ENCODE assay signal across 28 cellular contexts in the genomic region with DNA sequence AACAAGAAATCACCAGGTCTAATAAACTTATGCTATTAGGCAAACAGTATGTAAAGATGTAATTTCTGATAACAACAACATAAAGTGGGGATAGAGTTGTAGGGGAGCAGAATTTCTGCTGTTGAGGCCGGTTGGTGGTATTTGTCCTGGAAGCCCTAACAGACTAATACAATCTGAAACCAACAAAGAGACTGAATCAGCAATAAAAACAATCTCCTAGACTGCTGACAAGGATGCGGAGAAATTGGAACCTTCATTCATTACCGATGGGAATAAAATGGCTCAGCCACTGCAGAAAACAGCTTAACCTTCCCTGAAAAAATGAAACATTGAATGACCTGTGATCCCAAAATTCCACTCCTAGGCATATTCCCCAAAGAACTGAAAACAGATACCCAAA.
"Had no signal": no experiment of that assay in that cellular context is flagged by ENCODE, and none has a peak within 500 bp of the region (broad histone marks: within the 10 kb centered on the region; RNA-seq: fewer than 3 reads in every experiment).

No MANE protein-coding gene starts in this region.

- FAIRE-seq: urothelium cell line had no signal

- H3K27me3 ChIP-seq: suprapubic skin, testis, thyroid gland, tibial artery, tibial nerve, transverse colon, upper lobe of left lung, upper lobe of right lung, uterus, vagina had no signal

- H3K27ac Mint-ChIP-seq: stimulated activated effector memory CD8-positive, alpha-beta T cell treated with anti-CD3 and anti-CD28 coated beads, Interleukin-12 subunit alpha, Interleukin-12 subunit beta, amount 100 ng/mL, for 72 hours; stimulated activated memory B cell treated with anti-CD40 and anti-IgM and Interleukin-4, amounts not matched to agents 10 μg/mL and 1 μg/mL and 100 μg/mL, for 72 hours; stimulated activated naive B cell treated with anti-CD40 and anti-IgM and Interleukin-4, amounts not matched to agents 10 μg/mL and 1 μg/mL and 100 μg/mL, for 72 hours; stimulated activated naive CD8-positive, alpha-beta T cell treated with anti-CD3 and anti-CD28 coated beads, Interleukin-15, amount 100 ng/mL, for 72 hours; stimulated activated naive CD8-positive, alpha-beta T cell treated with anti-CD3 and anti-CD28 coated beads, Interleukin-15, Interleukin-2, amounts not matched to agents 100 ng/mL and 50 ng/mL, for 24 hours; type B pancreatic cell had no signal

- H3K27ac ChIP-seq: stomach, suprapubic skin, testis, thoracic aorta, thyroid gland, tibial artery, tibial nerve, transverse colon, upper lobe of left lung, upper lobe of right lung, uterus, vagina had no signal

- H3K4me3 Mint-ChIP-seq: stimulated activated effector memory CD8-positive, alpha-beta T cell treated with anti-CD3 and anti-CD28 coated beads, Interleukin-12 subunit alpha, Interleukin-12 subunit beta, amount 100 ng/mL, for 72 hours; stimulated activated memory B cell treated with anti-CD40 and anti-IgM and Interleukin-4, amounts not matched to agents 10 μg/mL and 1 μg/mL and 100 μg/mL, for 72 hours; stimulated activated naive B cell treated with anti-CD40 and anti-IgM and Interleukin-4, amounts not matched to agents 10 μg/mL and 1 μg/mL and 100 μg/mL, for 72 hours; stimulated activated naive CD8-positive, alpha-beta T cell treated with anti-CD3 and anti-CD28 coated beads, Interleukin-15, amount 100 ng/mL, for 72 hours; stimulated activated naive CD8-positive, alpha-beta T cell treated with anti-CD3 and anti-CD28 coated beads, Interleukin-15, Interleukin-2, amounts not matched to agents 100 ng/mL and 50 ng/mL, for 24 hours; type B pancreatic cell had no signal

- H3K4me3 ChIP-seq: stomach, suprapubic skin, testis, thoracic aorta, thyroid gland, tibial artery, tibial nerve, transverse colon, upper lobe of left lung, upper lobe of right lung, uterus, vagina had no signal

- H3K4me1 ChIP-seq: stomach, suprapubic skin, testis, thyroid gland, tibial artery, tibial nerve, transverse colon, upper lobe of left lung, upper lobe of right lung, uterus, vagina had no signal

- H3K4me1 Mint-ChIP-seq: stimulated activated memory B cell treated with anti-CD40 and anti-IgM and Interleukin-4, amounts not matched to agents 10 μg/mL and 1 μg/mL and 100 μg/mL, for 72 hours had no signal

- H3K36me3 ChIP-seq: stomach, suprapubic skin, thoracic aorta, thyroid gland, tibial artery, tibial nerve, transverse colon, upper lobe of left lung, upper lobe of right lung, uterus, vagina had no signal

- DNase-seq: stimulated activated CD4-positive, alpha-beta T cell treated with anti-CD3 and anti-CD28 coated beads, Interleukin-2, amount 100 ng/mL, for 48 hours; stimulated activated CD4-positive, alpha-beta T cell treated with anti-CD3 and anti-CD28 coated beads, Interleukin-4, amount 100 ng/mL, for 1 hour; stimulated activated CD4-positive, alpha-beta T cell treated with anti-CD3 and anti-CD28 coated beads, Interleukin-4, amount 100 ng/mL, for 24 hours; stimulated activated CD8-positive, alpha-beta memory T cell treated with anti-CD3 and anti-CD28 coated beads, Interleukin-4, amount 100 ng/mL, for 48 hours; stimulated activated naive B cell treated with anti-CD40 and anti-IgM and Interleukin-4, amounts not matched to agents 10 μg/mL and 1 μg/mL and 100 μg/mL, for 72 hours; stimulated activated naive CD4-positive, alpha-beta T cell; stimulated activated naive CD4-positive, alpha-beta T cell treated with Interleukin-2 at 50 U/mL for 16 hours; stimulated activated naive CD8-positive, alpha-beta T cell treated with anti-CD3 and anti-CD28 coated beads, Interleukin-15, amount 100 ng/mL, for 72 hours; stimulated activated naive CD8-positive, alpha-beta T cell treated with anti-CD3 and anti-CD28 coated beads, Interleukin-15, Interleukin-2, amounts not matched to agents 100 U/mL and 50 U/mL, for 24 hours; stomach; substantia nigra; testis; thyroid gland; tibial artery; transverse colon; trophoblast cell; upper lobe of left lung; upper lobe of right lung; uterus had no signal

- H3K9me3 ChIP-seq: stomach, suprapubic skin, testis, thoracic aorta, thyroid gland, tibial artery, tibial nerve, upper lobe of left lung, upper lobe of right lung, uterus, vagina had no signal

- H3K36me3 Mint-ChIP-seq: stimulated activated effector memory CD8-positive, alpha-beta T cell treated with anti-CD3 and anti-CD28 coated beads, Interleukin-12 subunit alpha, Interleukin-12 subunit beta, amount 100 ng/mL, for 72 hours; stimulated activated memory B cell treated with anti-CD40 and anti-IgM and Interleukin-4, amounts not matched to agents 10 μg/mL and 1 μg/mL and 100 μg/mL, for 72 hours; stimulated activated naive B cell treated with anti-CD40 and anti-IgM and Interleukin-4, amounts not matched to agents 10 μg/mL and 1 μg/mL and 100 μg/mL, for 72 hours; type B pancreatic cell had no signal

- ATAC-seq: stimulated activated effector memory CD8-positive, alpha-beta T cell treated with anti-CD3 and anti-CD28 coated beads, Interleukin-12 subunit alpha, Interleukin-12 subunit beta, amount 100 ng/mL, for 72 hours; stimulated activated memory B cell treated with anti-CD40 and anti-IgM and Interleukin-4, amounts not matched to agents 10 μg/mL and 1 μg/mL and 100 μg/mL, for 72 hours; stimulated activated naive B cell treated with anti-CD40 and anti-IgM and Interleukin-4, amounts not matched to agents 10 μg/mL and 1 μg/mL and 100 μg/mL, for 72 hours; stimulated activated naive CD8-positive, alpha-beta T cell treated with anti-CD3 and anti-CD28 coated beads, Interleukin-15, amount 100 ng/mL, for 72 hours; stimulated activated naive CD8-positive, alpha-beta T cell treated with anti-CD3 and anti-CD28 coated beads, Interleukin-15, Interleukin-2, amounts not matched to agents 100 U/mL and 50 U/mL, for 24 hours; upper lobe of right lung had no signal

- H3K9me3 Mint-ChIP-seq: stimulated activated effector memory CD8-positive, alpha-beta T cell treated with anti-CD3 and anti-CD28 coated beads, Interleukin-12 subunit alpha, Interleukin-12 subunit beta, amount 100 ng/mL, for 72 hours; stimulated activated naive CD8-positive, alpha-beta T cell treated with anti-CD3 and anti-CD28 coated beads, Interleukin-15, amount 100 ng/mL, for 72 hours; stimulated activated naive CD8-positive, alpha-beta T cell treated with anti-CD3 and anti-CD28 coated beads, Interleukin-15, Interleukin-2, amounts not matched to agents 100 ng/mL and 50 ng/mL, for 24 hours had no signal

- H3K27me3 Mint-ChIP-seq: stimulated activated naive CD8-positive, alpha-beta T cell treated with anti-CD3 and anti-CD28 coated beads, Interleukin-15, amount 100 ng/mL, for 72 hours; stimulated activated naive CD8-positive, alpha-beta T cell treated with anti-CD3 and anti-CD28 coated beads, Interleukin-15, Interleukin-2, amounts not matched to agents 100 ng/mL and 50 ng/mL, for 24 hours; type B pancreatic cell had no signal
